ENCODE assay signal across 9 cellular contexts in the genomic region with DNA sequence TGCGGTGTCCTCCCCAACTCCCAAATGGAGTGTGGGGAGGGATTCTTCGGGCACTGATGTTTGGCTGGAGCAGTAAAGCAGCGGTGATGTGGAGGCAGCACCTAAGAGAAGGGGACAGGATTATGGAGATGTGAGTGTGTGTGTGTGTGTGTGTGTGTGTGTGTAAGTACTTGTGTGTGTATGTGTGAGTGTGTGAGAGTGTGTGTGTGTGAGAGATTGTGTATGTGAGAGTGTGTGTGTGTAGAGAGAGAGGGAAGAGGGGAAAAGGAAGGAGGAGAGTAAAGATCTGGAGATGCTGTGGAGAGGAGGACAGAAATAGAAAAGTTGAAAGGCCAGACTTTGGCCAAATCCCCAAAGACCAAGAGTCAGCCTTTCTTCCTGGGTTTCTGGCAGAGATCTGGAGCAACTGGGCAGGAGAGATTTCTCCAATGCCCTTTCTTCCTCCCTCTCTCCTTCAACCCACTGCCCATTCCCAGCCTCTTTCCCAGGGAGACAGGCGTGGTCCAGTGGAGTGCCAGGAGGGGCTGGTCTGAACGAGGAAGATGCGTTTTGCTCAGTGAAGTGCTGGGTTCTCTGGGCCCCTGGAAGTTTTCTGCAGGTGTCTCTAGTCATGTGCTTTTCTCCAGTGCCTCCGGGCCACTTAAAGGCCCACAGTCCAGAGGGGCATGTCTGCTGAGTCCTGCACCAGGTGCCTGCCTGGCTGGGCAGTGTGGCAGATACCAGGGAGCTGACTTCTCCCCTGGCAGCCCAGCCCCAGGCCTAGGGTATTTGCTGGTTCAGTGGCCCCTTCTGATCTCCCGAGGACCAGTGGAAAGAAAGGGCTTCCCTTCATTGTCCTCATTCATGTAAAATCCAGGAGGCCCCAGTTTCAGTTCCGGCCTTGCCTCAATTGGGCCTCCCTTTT.
DNase-seq lines count a peak whose midpoint lies in the region; ATAC-seq and TF ChIP-seq lines count a peak whose summit lies in the region.
"Had no signal": no experiment of that assay in that cellular context is flagged by ENCODE, and none has a peak within 500 bp of the region (broad histone marks: within the 10 kb centered on the region; RNA-seq: fewer than 3 reads in every experiment).

No MANE protein-coding gene starts in this region.

- H3K9me3 ChIP-seq in adrenal gland (replicated peaks in 1 of 3) = no peaks in the 10 kb centered on the region

- TF ChIP-seq POLR2A in adrenal gland (IDR thresholded peaks at IDR 0.05) = no peak

- POLR2A ChIA-PET in activated CD4-positive, alpha-beta memory T cell treated with anti-CD3 and anti-CD28 coated beads, Interleukin-2, amount 10 ng/mL, durations not matched to agents 7 days and 5 days (lab: Charles Lee) = interaction anchor here (1.0 kb wide), 1 partner anchor 10 kb away, joined by 3 read pairs; no protein-coding TSS in a partner anchor
- POLR2A ChIA-PET in activated CD4-positive, alpha-beta memory T cell treated with anti-CD3 and anti-CD28 coated beads for 36 hours (lab: Charles Lee) = no interaction called here

- H3K36me3 ChIP-seq in adrenal gland (replicated peaks in 1 of 2) = no peaks in the 10 kb centered on the region

- ATAC-seq in HG03442 (IDR thresholded peaks at IDR 0.05; ENCODE audit: unreplicated experiment) = no peak

- no peak overlapping the region for H3K4me3 Mint-ChIP-seq in activated CD4-positive, alpha-beta memory T cell treated with anti-CD3 and anti-CD28 coated beads, Interleukin-2, amount 10 ng/mL, durations not matched to agents 7 days and 5 days
- H3K4me3 Mint-ChIP-seq in activated CD4-positive, alpha-beta memory T cell treated with anti-CD3 and anti-CD28 coated beads for 36 hours = no peak overlapping the region

- H3K36me3 Mint-ChIP-seq in activated CD4-positive, alpha-beta memory T cell treated with anti-CD3 and anti-CD28 coated beads, Interleukin-2, amount 10 ng/mL, durations not matched to agents 7 days and 5 days (ENCODE audit: low read depth) = peaks cover 36% of the 10 kb centered on the region
- H3K36me3 Mint-ChIP-seq in activated CD4-positive, alpha-beta memory T cell treated with anti-CD3 and anti-CD28 coated beads for 36 hours = peaks cover 8% of the 10 kb centered on the region

- H3K4me1 Mint-ChIP-seq in activated CD4-positive, alpha-beta memory T cell treated with anti-CD3 and anti-CD28 coated beads, Interleukin-2, amount 10 ng/mL, durations not matched to agents 7 days and 5 days = peaks cover 73% of the 10 kb centered on the region
- H3K4me1 Mint-ChIP-seq in activated CD4-positive, alpha-beta memory T cell treated with anti-CD3 and anti-CD28 coated beads for 36 hours (ENCODE audit: low read depth) = peaks cover 73% of the 10 kb centered on the region

- H3K27ac ChIP-seq in adrenal gland (peak overlapping the region in 3 of 5 donors; percentile 8 to 83 (median 58)), layer of hippocampus (ENCODE audit: low read depth, low read length) (peak overlapping the region; percentile 70), temporal lobe (ENCODE audit: low read depth, low read length) (peak overlapping the region; percentile 21)
- H3K27ac ChIP-seq: C4-2B had no signal

- H3K27ac Mint-ChIP-seq in activated CD4-positive, alpha-beta memory T cell treated with anti-CD3 and anti-CD28 coated beads, Interleukin-2, amount 10 ng/mL, durations not matched to agents 7 days and 5 days = peak overlapping the region; percentile 19
- no peak overlapping the region for H3K27ac Mint-ChIP-seq in activated CD4-positive, alpha-beta memory T cell treated with anti-CD3 and anti-CD28 coated beads for 36 hours

- intact Hi-C loops in activated CD4-positive, alpha-beta memory T cell treated with anti-CD3 and anti-CD28 coated beads for 36 hours (cut with micrococcal nuclease) = no loop called here
- intact Hi-C loops in adrenal gland (cut with DNase I) = no loop called here

- peaks cover 6 to 54% of the 10 kb centered on the region in 2 donors for H3K4me1 ChIP-seq in adrenal gland (replicated peaks in 1 of 2)

- H3K9me3 Mint-ChIP-seq in activated CD4-positive, alpha-beta memory T cell treated with anti-CD3 and anti-CD28 coated beads, Interleukin-2, amount 10 ng/mL, durations not matched to agents 7 days and 5 days = no peaks in the 10 kb centered on the region
- H3K9me3 Mint-ChIP-seq in activated CD4-positive, alpha-beta memory T cell treated with anti-CD3 and anti-CD28 coated beads for 36 hours = no peaks in the 10 kb centered on the region

- H3K27me3 Mint-ChIP-seq in activated CD4-positive, alpha-beta memory T cell treated with anti-CD3 and anti-CD28 coated beads, Interleukin-2, amount 10 ng/mL, durations not matched to agents 7 days and 5 days = no peaks in the 10 kb centered on the region
- no peaks in the 10 kb centered on the region for H3K27me3 Mint-ChIP-seq in activated CD4-positive, alpha-beta memory T cell treated with anti-CD3 and anti-CD28 coated beads for 36 hours

- no peak overlapping the region for H3K4me3 ChIP-seq in adrenal gland

- WGBS in adrenal gland, 4 donors = 73 to 82% (median 78%) methylated on average over 8 to 9 of the region's 9 CpGs

- H3K27me3 ChIP-seq in adrenal gland = no peaks in the 10 kb centered on the region
- no peaks in the 10 kb centered on the region for H3K27me3 ChIP-seq in layer of hippocampus (ENCODE audit: control insufficient read depth, insufficient read depth, low read length)

- DNase-seq in activated CD4-positive, alpha-beta memory T cell treated with anti-CD3 and anti-CD28 coated beads, Interleukin-2, amount 10 ng/mL, durations not matched to agents 7 days and 5 days = no peak
- no peak for DNase-seq in activated CD4-positive, alpha-beta memory T cell treated with anti-CD3 and anti-CD28 coated beads for 36 hours
- DNase-seq in adrenal gland (no peak), NK-92 (lab: John Stamatoyannopoulos, UW; ENCODE audit: unreplicated experiment) (no peak), LoVo (ENCODE audit: low spot score) (no peak)

- no peak for TF ChIP-seq CTCF in adrenal gland (IDR thresholded peaks at IDR 0.05)

- CTCF ChIA-PET in activated CD4-positive, alpha-beta memory T cell treated with anti-CD3 and anti-CD28 coated beads, Interleukin-2, amount 10 ng/mL, durations not matched to agents 7 days and 5 days (lab: Charles Lee) = interaction anchor here (1.4 kb wide), 1 partner anchor 69 kb away, joined by 3 read pairs; no protein-coding TSS in a partner anchor
- CTCF ChIA-PET in activated CD4-positive, alpha-beta memory T cell treated with anti-CD3 and anti-CD28 coated beads for 36 hours (lab: Charles Lee) = interaction anchor here (0.9 kb wide), 1 partner anchor 69 kb away, joined by 3 read pairs; no protein-coding TSS in a partner anchor
